Comparison of ENCODE assay signal across 22 cellular contexts in the genomic region with DNA sequence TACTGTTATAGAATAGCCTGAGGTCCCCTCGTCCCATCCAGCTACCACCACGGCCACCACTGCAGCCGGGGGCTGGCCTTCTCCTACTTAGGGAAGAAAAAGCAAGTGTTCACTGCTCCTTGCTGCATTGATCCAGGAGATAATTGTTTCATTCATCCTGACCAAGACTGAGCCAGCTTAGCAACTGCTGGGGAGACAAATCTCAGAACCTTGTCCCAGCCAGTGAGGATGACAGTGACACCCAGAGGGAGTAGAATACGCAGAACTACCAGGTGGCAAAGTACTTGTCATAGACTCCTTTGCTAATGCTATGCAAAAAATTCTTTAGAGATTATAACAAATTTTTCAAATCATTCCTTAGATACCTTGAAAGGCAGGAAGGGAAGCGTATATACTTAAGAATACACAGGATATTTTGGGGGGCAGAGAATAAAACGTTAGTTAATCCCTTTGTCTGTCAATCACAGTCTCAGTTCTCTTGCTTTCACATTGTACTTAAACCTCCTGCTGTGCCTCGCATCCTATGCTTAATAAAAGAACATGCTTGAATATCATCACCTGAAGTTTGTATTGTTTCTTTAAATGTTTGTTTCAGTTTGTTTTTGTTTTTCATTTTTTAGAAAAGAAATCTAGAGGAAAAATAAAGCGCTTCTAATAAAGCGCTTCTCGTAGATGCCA.
DNase-seq lines count a peak whose midpoint lies in the region; ATAC-seq, FAIRE-seq and TF ChIP-seq lines count a peak whose summit lies in the region.
"Had no signal": no experiment of that assay in that cellular context is flagged by ENCODE, and none has a peak within 500 bp of the region (broad histone marks: within the 10 kb centered on the region; RNA-seq: fewer than 3 reads in every experiment).

No MANE protein-coding gene starts in this region.

- H3K79me2 ChIP-seq in H1 (ENCODE audit: control insufficient read depth in 1 of 2, insufficient read depth in 2 of 2, low read length in 2 of 2) = no peaks in the 10 kb centered on the region
- no peaks in the 10 kb centered on the region for H3K79me2 ChIP-seq in neural progenitor cell (ENCODE audit: low read depth)

- H3K9me3 ChIP-seq in HUES48 (ENCODE audit: control insufficient read depth, insufficient read depth, low read length) (no peaks in the 10 kb centered on the region), H1 (ENCODE audit: insufficient read depth in 2 of 2, low read depth in 1 of 2, low read length in 1 of 2) (no peaks in the 10 kb centered on the region), neural progenitor cell (ENCODE audit: low read depth) (no peaks in the 10 kb centered on the region), body of pancreas (no peaks in the 10 kb centered on the region)
- H3K9me3 ChIP-seq: A549, BLaER1, MG63, Peyer's patch, SJSA1 had no signal

- DNase-seq in ELF-1 (ENCODE audit: low read depth, low spot score) (peak; percentile 15), H1 (ENCODE audit: low read depth in 1 of 2, low spot score in 2 of 2) (no peak), neural progenitor cell (ENCODE audit: low spot score) (peak; percentile 54), body of pancreas (no peak), inferior parietal cortex (ENCODE audit: extremely low spot score) (no peak), natural killer cell (no peak)
- DNase-seq: CD8-positive, alpha-beta T cell; HFFc6; IMR-90; MG63; NCI-H1092; NCI-H1436 treated with DMSO at 0.1 percent for 48 hours; NCI-H2029; NCI-H2171 treated with DMSO at 0.1 percent for 48 hours; NCI-H446; NCI-H526 treated with DMSO at 0.1 percent for 48 hours had no signal

- no peak overlapping the region for H2AK5ac ChIP-seq in H1 (ENCODE audit: low read depth, low read length)

- no peak overlapping the region for H3K4me3 ChIP-seq in HUES48 (ENCODE audit: low read depth, low read length)
- no peak overlapping the region for H3K4me3 ChIP-seq in H1 (ENCODE audit: extremely low read depth in 1 of 4, insufficient read depth in 2 of 4, low read depth in 3 of 4, low read length in 4 of 4)
- no peak overlapping the region for H3K4me3 ChIP-seq in neural progenitor cell
- H3K4me3 ChIP-seq in body of pancreas = no peak overlapping the region
- H3K4me3 ChIP-seq: A549, BLaER1, MG63, Peyer's patch, SJSA1 had no signal

- no peak for TF ChIP-seq CTCF in H1 (IDR thresholded peaks at IDR 0.05; ENCODE audit: control extremely low read depth in 1 of 3, insufficient read depth in 1 of 3, low read depth in 1 of 3, low read length in 3 of 3)
- TF ChIP-seq CTCF in neural progenitor cell (IDR thresholded peaks at IDR 0.05) = no peak
- TF ChIP-seq CTCF in body of pancreas (IDR thresholded peaks at IDR 0.05) = no peak
- no peak for TF ChIP-seq CTCF in natural killer cell (IDR thresholded peaks at IDR 0.05)

- POLR2A ChIA-PET in H1 (lab: Charles Lee; ENCODE audit: partially characterized antibody) = no interaction called here

- H3K18ac ChIP-seq in H1 (ENCODE audit: extremely low read depth, low read length) = peak overlapping the region; percentile 62

- no peak overlapping the region for H3K4me3 Mint-ChIP-seq in neural progenitor cell
- H3K4me3 Mint-ChIP-seq in natural killer cell = no peak overlapping the region
- H3K4me3 Mint-ChIP-seq: CD8-positive, alpha-beta T cell; HFFc6 had no signal

- TF ChIP-seq EP300 in H1 (IDR thresholded peaks at IDR 0.05; ENCODE audit: borderline replicate concordance in 1 of 2, low read depth in 2 of 2, low read length in 2 of 2) = no peak

- no peak overlapping the region for H2BK15ac ChIP-seq in H1 (ENCODE audit: low read length)

- H3K27me3 Mint-ChIP-seq in neural progenitor cell (ENCODE audit: insufficient read depth, low read depth) (peaks cover 4% of the 10 kb centered on the region), natural killer cell (ENCODE audit: low read depth in 2 of 2) (no peaks in the 10 kb centered on the region)

- H2BK120ac ChIP-seq in H1 (replicated peaks; ENCODE audit: low read depth, low read length) = no peak overlapping the region

- no peak overlapping the region for H3K14ac ChIP-seq in H1 (ENCODE audit: insufficient read length)

- H2BK5ac ChIP-seq in H1 (ENCODE audit: low read depth, low read length) = peak overlapping the region; percentile 26; the same call in 1 of the 2 replicates

- H3K27me3 ChIP-seq in HUES48 (ENCODE audit: control insufficient read depth, insufficient read depth, low read length) (no peaks in the 10 kb centered on the region), H1 (replicated peaks in 1 of 4; ENCODE audit: control insufficient read depth in 3 of 4, extremely low read depth in 1 of 4, insufficient read depth in 3 of 4, low read length in 3 of 4) (no peaks in the 10 kb centered on the region), neural progenitor cell (no peaks in the 10 kb centered on the region), body of pancreas (no peaks in the 10 kb centered on the region)
- H3K27me3 ChIP-seq: BLaER1, MG63, Peyer's patch, SJSA1 had no signal

- no peak overlapping the region for H3K56ac ChIP-seq in H1 (replicated peaks; ENCODE audit: insufficient read length, low read depth, low read length)

- H3K27ac ChIP-seq in HUES48 (ENCODE audit: low read depth, low read length) = peak overlapping the region; percentile 58
- H3K27ac ChIP-seq in H1 (ENCODE audit: low read depth, low read length) = no peak overlapping the region
- no peak overlapping the region for H3K27ac ChIP-seq in neural progenitor cell
- no peak overlapping the region for H3K27ac ChIP-seq in body of pancreas
- H3K27ac ChIP-seq: A549, BLaER1, Peyer's patch, SJSA1 had no signal

- intact Hi-C loops in body of pancreas (cut with DNase I) (no loop called here), natural killer cell (cut with micrococcal nuclease) (loop anchor here (5.0 to 10.0 kb wide), 3 partner anchors 393 to 710 kb away; partner anchors contain the start of gene MAF)

- 61% methylated on average over 10 of the region's 10 CpGs; no CpG with 5 or more reads in 1 of the 2 experiments for WGBS in H1 (ENCODE audit: extremely low coverage in 1 of 2, insufficient coverage in 1 of 2, insufficient read length in 1 of 2, insufficient replicate concordance in 2 of 2, low coverage in 1 of 2, low lambda C conversion rate in 2 of 2, missing lambda C conversion rate in 1 of 2), 2 experiments
- WGBS in body of pancreas, 2 donors = 79 to 80% methylated on average over 10 of the region's 10 CpGs

- H3K23me2 ChIP-seq in H1 (ENCODE audit: low read depth, low read length) = no peaks in the 10 kb centered on the region

- no peak overlapping the region for H4K8ac ChIP-seq in H1 (ENCODE audit: extremely low read depth, insufficient read depth, low read length)

- 0 out of 2 replicates have a peak overlapping the region, but pooled peaks have one; percentile 85 for H2BK12ac ChIP-seq in H1 (ENCODE audit: low read depth, low read length)

- CTCF ChIA-PET in H1 (lab: Charles Lee; ENCODE audit: partially characterized antibody) = interaction anchor here (0.7 to 0.9 kb wide), 2 partner anchors 12 to 509 kb away, joined by 3 to 4 read pairs; no protein-coding TSS in a partner anchor

- H4K91ac ChIP-seq in H1 (replicated peaks; ENCODE audit: insufficient read length, low read length) = no peak overlapping the region

- H4K5ac ChIP-seq in H1 (ENCODE audit: insufficient read length, low read depth, low read length) = no peak overlapping the region

- H4K20me1 ChIP-seq in H1 (replicated peaks in 1 of 2; ENCODE audit: control insufficient read depth in 1 of 2, insufficient read depth in 2 of 2, low read length in 2 of 2) (no peaks in the 10 kb centered on the region), neural progenitor cell (ENCODE audit: low read depth) (no peaks in the 10 kb centered on the region)
- H4K20me1 ChIP-seq: BLaER1 had no signal

- H3K79me1 ChIP-seq in H1 (ENCODE audit: low read depth, low read length) = no peaks in the 10 kb centered on the region

- H3K4me1 ChIP-seq in HUES48 (ENCODE audit: control insufficient read depth, insufficient read depth, low read length) = peaks cover 21% of the 10 kb centered on the region
- peaks cover 1 to 9% (median 6%) of the 10 kb centered on the region in 4 experiments; a peak in 6 of 7 replicates for H3K4me1 ChIP-seq in H1 (replicated peaks in 1 of 4; ENCODE audit: control insufficient read depth in 3 of 4, insufficient read depth in 4 of 4, low read length in 3 of 4)
- peaks cover 15% of the 10 kb centered on the region for H3K4me1 ChIP-seq in neural progenitor cell
- no peaks in the 10 kb centered on the region for H3K4me1 ChIP-seq in body of pancreas
- H3K4me1 ChIP-seq: A549, Peyer's patch, SJSA1 had no signal

- TF ChIP-seq POLR2A in H1 (IDR thresholded peaks at IDR 0.05; ENCODE audit: control extremely low read depth in 1 of 2, low read depth in 2 of 2, low read length in 2 of 2) (no peak), body of pancreas (IDR thresholded peaks at IDR 0.05) (no peak)

- H3K23ac ChIP-seq in H1 (ENCODE audit: insufficient read length) = no peak overlapping the region

- H2BK20ac ChIP-seq in H1 (ENCODE audit: low read length) = no peak overlapping the region

- peaks cover 4% of the 10 kb centered on the region for H3K9me3 Mint-ChIP-seq in neural progenitor cell
- H3K9me3 Mint-ChIP-seq in natural killer cell = no peaks in the 10 kb centered on the region

- no peaks in the 10 kb centered on the region for H3K36me3 ChIP-seq in HUES48 (ENCODE audit: control insufficient read depth, insufficient read depth, low read length)
- no peaks in the 10 kb centered on the region for H3K36me3 ChIP-seq in H1 (ENCODE audit: control insufficient read depth in 2 of 4, insufficient read depth in 4 of 4, low read length in 3 of 4)
- no peaks in the 10 kb centered on the region for H3K36me3 ChIP-seq in neural progenitor cell
- H3K36me3 ChIP-seq in body of pancreas (replicated peaks in 1 of 2; ENCODE audit: insufficient read depth in 1 of 2, low read depth in 2 of 2) = no peaks in the 10 kb centered on the region
- H3K36me3 ChIP-seq: BLaER1, MG63, Peyer's patch, SJSA1 had no signal

- H2AFZ ChIP-seq in H1 (ENCODE audit: low read length) = no peak overlapping the region
- no peak overlapping the region for H2AFZ ChIP-seq in neural progenitor cell (replicated peaks)

- H3K36me3 Mint-ChIP-seq in neural progenitor cell (no peaks in the 10 kb centered on the region), natural killer cell (no peaks in the 10 kb centered on the region)
- H3K36me3 Mint-ChIP-seq: CD8-positive, alpha-beta T cell had no signal

- H3F3A ChIP-seq in neural progenitor cell (ENCODE audit: low read depth) = peaks cover 15% of the 10 kb centered on the region

- TF ChIP-seq RAD21 in H1 (IDR thresholded peaks at IDR 0.05 in 1 of 2, conservative IDR thresholded peaks at IDR 0.05 in 1 of 2; ENCODE audit: low read depth in 2 of 2, low read length in 2 of 2) = no peak; a peak in 1 of 4 replicates

- H3K4me1 Mint-ChIP-seq in neural progenitor cell (peaks cover 24% of the 10 kb centered on the region), natural killer cell (peaks cover 8 to 21% of the 10 kb centered on the region in 2 donors)

- H3K9ac ChIP-seq in HUES48 (ENCODE audit: low read depth, low read length) (no peak overlapping the region), H1 (replicated peaks in 1 of 4; ENCODE audit: extremely low read depth in 1 of 4, low read depth in 3 of 4, low read length in 3 of 4) (no peak overlapping the region), neural progenitor cell (no peak overlapping the region)
- H3K9ac ChIP-seq: BLaER1 had no signal

- H3K4me2 ChIP-seq in H1 (ENCODE audit: insufficient read depth in 1 of 2, low read depth in 2 of 2, low read length in 2 of 2) (no peak overlapping the region; a peak in 1 of 4 replicates), neural progenitor cell (peak overlapping the region; percentile 54)
- H3K4me2 ChIP-seq: A549, BLaER1 had no signal

- ATAC-seq in HG03159 (IDR thresholded peaks at IDR 0.05; ENCODE audit: unreplicated experiment) = no peak
- no peak for ATAC-seq in body of pancreas
- no peak for ATAC-seq in natural killer cell
- ATAC-seq: A549; CD8-positive, alpha-beta T cell had no signal

- H3K4ac ChIP-seq in H1 (replicated peaks; ENCODE audit: insufficient read length, low read depth, low read length) = no peak overlapping the region

- no peak for FAIRE-seq in H1 (lab: Jason Lieb, UNC)
- FAIRE-seq: A549 had no signal

- H3K27ac Mint-ChIP-seq in neural progenitor cell (peak overlapping the region; percentile 50), natural killer cell (no peak overlapping the region)
- H3K27ac Mint-ChIP-seq: CD8-positive, alpha-beta T cell; HFFc6 had no signal

Comparison
In these comparisons a context has a peak if more than half of its experiments do, and no peak if none do; other contexts are left out.
1. DNase-seq: peak in ELF-1 (single experiment) and neural progenitor cell (single experiment); none in H1 (0 of 2), body of pancreas (0 of 4), inferior parietal cortex (single experiment) and natural killer cell (single experiment).